Comparison of ENCODE assay signal across 8 cellular contexts in the genomic region with DNA sequence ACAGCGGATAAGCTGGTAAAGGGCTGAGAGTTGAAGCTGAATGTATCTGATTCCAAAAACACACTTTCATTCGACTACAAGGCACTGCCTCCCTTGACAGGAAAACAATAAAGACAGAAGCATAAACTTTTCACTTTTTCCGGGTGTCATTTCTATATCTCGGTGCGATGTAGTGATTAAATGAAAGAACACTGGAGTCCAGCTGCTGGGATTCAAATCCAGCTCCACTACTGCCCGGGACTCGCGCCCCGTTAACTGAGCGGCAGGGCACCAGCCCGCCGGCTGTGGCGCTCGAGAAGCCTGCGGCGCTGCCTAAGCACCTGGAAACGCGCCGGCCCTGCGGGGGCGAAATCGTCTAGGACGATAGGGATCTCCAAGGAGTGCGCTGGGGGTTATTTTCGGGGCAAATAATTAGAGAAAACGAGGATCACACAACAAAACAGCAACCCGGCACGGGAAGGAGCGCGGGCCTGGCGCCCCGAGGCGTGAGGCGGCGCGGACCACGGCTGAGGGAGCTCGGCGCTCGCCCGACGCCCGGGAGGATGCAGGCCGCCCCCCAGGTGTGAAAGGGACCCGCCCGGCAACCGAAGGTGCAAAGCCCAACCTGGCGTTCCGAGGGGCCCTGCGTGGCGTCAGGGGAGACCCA. TPM values are rescaled to one million over a fixed set of nuclear protein-coding genes. Genes with fewer than 3 reads are reported as not detected.
A peak's percentile ranks its signal among the peaks of the same experiment; 100 is the strongest.
DNase-seq lines count a peak whose midpoint lies in the region; ATAC-seq, FAIRE-seq and TF ChIP-seq lines count a peak whose summit lies in the region.

No MANE protein-coding gene starts in this region.

- H3K4me2 ChIP-seq in endothelial cell of umbilical vein (ENCODE audit: insufficient read depth, low read length): peak overlapping the region; percentile 83

- no peak for TF ChIP-seq POLR2A in endothelial cell of umbilical vein (IDR thresholded peaks at IDR 0.05; ENCODE audit: low read depth, low read length)

- H3K9me1 ChIP-seq in endothelial cell of umbilical vein (replicated peaks; ENCODE audit: control insufficient read depth, extremely low read depth, insufficient read depth, low read length): no peaks in the 10 kb centered on the region

- H3K9me3 Mint-ChIP-seq in activated CD8-positive, alpha-beta memory T cell treated with anti-CD3 and anti-CD28 coated beads, Interleukin-2, amount 10 ng/mL, durations not matched to agents 7 days and 5 days (ENCODE audit: low read depth): no peaks in the 10 kb centered on the region

- intact Hi-C loops in endothelial cell of umbilical vein (cut with micrococcal nuclease): loop anchor here (1.0 kb wide), 2 partner anchors 11 to 17 kb away; a partner anchor contains a TSS

- peaks cover 55% of the 10 kb centered on the region for H3K79me2 ChIP-seq in endothelial cell of umbilical vein (ENCODE audit: control insufficient read depth, insufficient read depth, low read length)

- peaks cover 10% of the 10 kb centered on the region for H3K36me3 Mint-ChIP-seq in activated CD8-positive, alpha-beta memory T cell treated with anti-CD3 and anti-CD28 coated beads, Interleukin-2, amount 10 ng/mL, durations not matched to agents 7 days and 5 days

- peaks cover 34% of the 10 kb centered on the region for H3K4me1 Mint-ChIP-seq in activated CD8-positive, alpha-beta memory T cell treated with anti-CD3 and anti-CD28 coated beads, Interleukin-2, amount 10 ng/mL, durations not matched to agents 7 days and 5 days

- H3K27ac ChIP-seq in endothelial cell of umbilical vein (ENCODE audit: insufficient read depth, low read depth, low read length): peak overlapping the region; percentile 73

- H3K4me1 ChIP-seq in endothelial cell of umbilical vein (ENCODE audit: control insufficient read depth, extremely low read depth, insufficient read depth, low read length) (peaks cover 16% of the 10 kb centered on the region), mononuclear cell (ENCODE audit: insufficient read depth, low read length) (peaks cover 30% of the 10 kb centered on the region)

- peak; percentile 25 for ATAC-seq in GM18520 (IDR thresholded peaks at IDR 0.05; ENCODE audit: unreplicated experiment)
- peak; percentile 44 for ATAC-seq in HG03103 (IDR thresholded peaks at IDR 0.05; ENCODE audit: low read depth, unreplicated experiment)
- peak; percentile 67 for ATAC-seq in activated CD8-positive, alpha-beta memory T cell treated with anti-CD3 and anti-CD28 coated beads, Interleukin-2, amount 10 ng/mL, durations not matched to agents 7 days and 5 days

- no peaks in the 10 kb centered on the region for H4K20me1 ChIP-seq in endothelial cell of umbilical vein (replicated peaks; ENCODE audit: control insufficient read depth, extremely low read depth, insufficient read depth, low read length)

- H3K36me3 ChIP-seq in endothelial cell of umbilical vein (ENCODE audit: control insufficient read depth in 2 of 2, extremely low read depth in 1 of 2, insufficient read depth in 2 of 2, low read length in 2 of 2): no peaks in the 10 kb centered on the region

- POLR2A ChIA-PET in AG04449 (lab: Yijun Ruan, JAX): interaction anchor here (0.7 to 1.2 kb wide), 3 partner anchors 9 to 77 kb away, joined by 3 read pairs; no protein-coding TSS in a partner anchor
- POLR2A ChIA-PET in endothelial cell of umbilical vein (lab: Charles Lee): no interaction called here

- H3K9me3 ChIP-seq in endothelial cell of umbilical vein (replicated peaks; ENCODE audit: control insufficient read depth, insufficient read depth, low read length): no peaks in the 10 kb centered on the region
- H3K9me3 ChIP-seq in mononuclear cell (ENCODE audit: low read depth, low read length): no peaks in the 10 kb centered on the region

- H3K27ac Mint-ChIP-seq in activated CD8-positive, alpha-beta memory T cell treated with anti-CD3 and anti-CD28 coated beads, Interleukin-2, amount 10 ng/mL, durations not matched to agents 7 days and 5 days: peak overlapping the region; percentile 88

- DNase-seq in AG04449 (ENCODE audit: low read depth, low spot score): no peak
- peak; percentile 12 for DNase-seq in NCI-H526 treated with DMSO at 0.1 percent for 48 hours (lab: John Stamatoyannopoulos, UW)
- DNase-seq in activated CD8-positive, alpha-beta memory T cell treated with anti-CD3 and anti-CD28 coated beads, Interleukin-2, amount 10 ng/mL, durations not matched to agents 7 days and 5 days: peak; percentile 75
- peak; percentile 79 for DNase-seq in endothelial cell of umbilical vein (ENCODE audit: low read depth, low spot score)
- peak; percentile 16 to 44 for DNase-seq in stimulated activated CD8-positive, alpha-beta memory T cell treated with anti-CD3 and anti-CD28 coated beads, Interleukin-2, amount 100 ng/mL, for 1 hour (ENCODE audit: low read depth in 2 of 2)

- TSS peak; percentile 39 for BruUV-seq in endothelial cell of umbilical vein (replicated peaks; lab: Mats Ljungman, UMichigan)

- H2AFZ ChIP-seq in endothelial cell of umbilical vein (ENCODE audit: low read depth, low read length): peak overlapping the region; percentile 63

- H3K4me3 Mint-ChIP-seq in activated CD8-positive, alpha-beta memory T cell treated with anti-CD3 and anti-CD28 coated beads, Interleukin-2, amount 10 ng/mL, durations not matched to agents 7 days and 5 days: peak overlapping the region; percentile 92

- peak; percentile 74 for TF ChIP-seq CTCF in AG04449 (IDR thresholded peaks at IDR 0.05; ENCODE audit: insufficient read depth, low read length, missing control alignments)
- peak; percentile 30 to 67 for TF ChIP-seq CTCF in endothelial cell of umbilical vein (IDR thresholded peaks at IDR 0.05; ENCODE audit: extremely low read depth in 1 of 2, insufficient read depth in 1 of 2, low read depth in 1 of 2, low read length in 2 of 2)

- no peaks in the 10 kb centered on the region for H3K27me3 Mint-ChIP-seq in activated CD8-positive, alpha-beta memory T cell treated with anti-CD3 and anti-CD28 coated beads, Interleukin-2, amount 10 ng/mL, durations not matched to agents 7 days and 5 days

- dilution Hi-C loops in endothelial cell of umbilical vein (cut with MboI; ENCODE audit: extremely low pct_ligation_motif_present, low sequenced_read_pairs): no loop called here

- no peaks in the 10 kb centered on the region for H3K27me3 ChIP-seq in endothelial cell of umbilical vein (ENCODE audit: control insufficient read depth in 2 of 2, insufficient read depth in 2 of 2, low read length in 2 of 2)
- H3K27me3 ChIP-seq in mononuclear cell (ENCODE audit: insufficient read depth, low read length): no peaks in the 10 kb centered on the region

- H3K4me3 ChIP-seq in AG04449 (ENCODE audit: low read depth, low read length): peak overlapping the region; percentile 90
- peak overlapping the region; percentile 77 to 99 (median 82) for H3K4me3 ChIP-seq in endothelial cell of umbilical vein (replicated peaks in 1 of 3; ENCODE audit: insufficient read depth in 1 of 3, low read depth in 1 of 3, low read length in 3 of 3)
- peak overlapping the region; percentile 96 for H3K4me3 ChIP-seq in mononuclear cell (ENCODE audit: low read length)

- FAIRE-seq in endothelial cell of umbilical vein (lab: Jason Lieb, UNC): peak; percentile 78

- H3K9ac ChIP-seq in endothelial cell of umbilical vein (replicated peaks; ENCODE audit: extremely low read depth, insufficient read depth, low read length): peak overlapping the region; percentile 96

- CTCF ChIA-PET in AG04449 (lab: Yijun Ruan, JAX): interaction anchor here (0.9 to 2.9 kb wide), 16 partner anchors 9 to 348 kb away, joined by 3 to 13 read pairs (median 4); a partner anchor contains a TSS
- CTCF ChIA-PET in activated CD8-positive, alpha-beta memory T cell treated with anti-CD3 and anti-CD28 coated beads, Interleukin-2, amount 10 ng/mL, durations not matched to agents 7 days and 5 days (lab: Charles Lee): interaction anchor here (0.7 to 3.1 kb wide), 8 partner anchors 9 to 345 kb away, joined by 3 to 23 read pairs (median 8); a partner anchor contains a TSS
- CTCF ChIA-PET in endothelial cell of umbilical vein (lab: Charles Lee): interaction anchor here (0.7 to 1.5 kb wide), 5 partner anchors 11 to 442 kb away, joined by 3 to 4 read pairs (median 4); a partner anchor contains a TSS

TF ChIP-seq in endothelial cell of umbilical vein, 7 proteins besides CTCF, POLR2A, EP300 and RAD21:
- TF ChIP-seq FOS (IDR thresholded peaks at IDR 0.05; ENCODE audit: borderline replicate concordance, insufficient read depth, low read length) (no peak), GATA2 (IDR thresholded peaks at IDR 0.05; ENCODE audit: insufficient read depth, insufficient read length, low read depth, low read length) (peak; percentile 14)

RNA-seq across cellular contexts. Expression of a gene that starts 0.8 kb away (rescaled TPM):
- 10 to 100 TPM; 50.1 to 56.0 TPM for total RNA-seq in activated CD8-positive, alpha-beta memory T cell treated with anti-CD3 and anti-CD28 coated beads, Interleukin-2, amount 10 ng/mL, durations not matched to agents 7 days and 5 days
- total RNA-seq in endothelial cell of umbilical vein: 56.5 and 60.1 TPM in 2 replicates
- polyA plus RNA-seq in endothelial cell of umbilical vein: 16.9 and 17.2 TPM in 2 replicates
- 30.0 and 31.4 TPM in 2 replicates for polyA plus RNA-seq in endothelial cell of umbilical vein (2011; cell fraction: cytosol; rRNA removed)
- polyA plus RNA-seq in endothelial cell of umbilical vein (2011; cell fraction: nucleus; rRNA removed): 74.5 and 87.1 TPM in 2 replicates
- polyA plus RNA-seq in endothelial cell of umbilical vein (2012): 27.9 and 28.5 TPM in 2 replicates
- 27.8 and 34.5 TPM in 2 replicates for polyA minus RNA-seq in endothelial cell of umbilical vein
- 15.3 TPM for polyA minus RNA-seq in endothelial cell of umbilical vein (2011; cell fraction: cytosol; rRNA and poly(A)+ RNA removed)
- polyA minus RNA-seq in endothelial cell of umbilical vein (2011; cell fraction: nucleus; rRNA and poly(A)+ RNA removed): 46.1 and 60.7 TPM in 2 replicates
- 73.8 TPM for total RNA-seq in mononuclear cell

RNA-seq across cellular contexts. Expression of a gene that starts 16.8 kb away (rescaled TPM):
- total RNA-seq in activated CD8-positive, alpha-beta memory T cell treated with anti-CD3 and anti-CD28 coated beads, Interleukin-2, amount 10 ng/mL, durations not matched to agents 7 days and 5 days: 10 to 100 TPM; 28.8 to 31.2 TPM
- total RNA-seq in endothelial cell of umbilical vein (28.6 and 35.2 TPM in 2 replicates), mononuclear cell (15.8 TPM)
- polyA plus RNA-seq in endothelial cell of umbilical vein: 25.1 and 25.3 TPM in 2 replicates
- 28.0 and 30.4 TPM in 2 replicates for polyA plus RNA-seq in endothelial cell of umbilical vein (2011; cell fraction: cytosol; rRNA removed)
- 37.2 and 39.0 TPM in 2 replicates for polyA plus RNA-seq in endothelial cell of umbilical vein (2011; cell fraction: nucleus; rRNA removed)
- polyA plus RNA-seq in endothelial cell of umbilical vein (2012): 15.0 and 15.7 TPM in 2 replicates
- 32.7 and 36.1 TPM in 2 replicates for polyA minus RNA-seq in endothelial cell of umbilical vein
- 9.3 TPM for polyA minus RNA-seq in endothelial cell of umbilical vein (2011; cell fraction: cytosol; rRNA and poly(A)+ RNA removed)
- polyA minus RNA-seq in endothelial cell of umbilical vein (2011; cell fraction: nucleus; rRNA and poly(A)+ RNA removed): 26.4 and 36.7 TPM in 2 replicates
